Comparison of ENCODE assay signal across 12 cellular contexts in the genomic region with DNA sequence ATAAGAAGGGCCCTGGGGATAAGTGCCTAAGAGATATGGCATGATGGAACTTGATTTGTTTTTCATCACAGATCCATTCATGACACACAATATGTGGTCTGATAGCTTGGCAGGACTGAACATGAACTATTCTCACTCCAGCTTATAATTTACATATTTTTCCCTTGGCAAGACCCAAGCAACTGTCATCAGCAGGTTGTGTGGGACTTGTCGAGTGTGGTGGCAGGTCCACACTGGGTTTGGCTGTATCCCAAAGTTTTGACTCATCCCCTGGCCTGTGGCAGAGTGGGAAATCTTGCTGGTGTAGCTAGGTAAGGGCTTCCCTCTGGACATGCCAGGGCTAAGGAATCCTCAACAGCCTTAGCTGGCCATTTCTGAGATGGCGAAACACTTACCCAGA.
DNase-seq lines count a peak whose midpoint lies in the region; ATAC-seq and TF ChIP-seq lines count a peak whose summit lies in the region.
"Had no signal": no experiment of that assay in that cellular context is flagged by ENCODE, and none has a peak within 500 bp of the region (broad histone marks: within the 10 kb centered on the region; RNA-seq: fewer than 3 reads in every experiment).

No MANE protein-coding gene starts in this region.

- no peaks in the 10 kb centered on the region for H3K79me2 ChIP-seq in PC-3 (ENCODE audit: low read length)

- H3K4me1 ChIP-seq in HEK293 (ENCODE audit: control insufficient read depth, insufficient read depth, low read length): no peaks in the 10 kb centered on the region
- H3K4me1 ChIP-seq in PC-3 (ENCODE audit: insufficient read depth, low read length): peaks cover 47% of the 10 kb centered on the region

- TF ChIP-seq CTCF in HEK293 (tag by site-specific recombination; IDR thresholded peaks at IDR 0.05): no peak
- TF ChIP-seq CTCF in PC-3 (conservative IDR thresholded peaks at IDR 0.05; ENCODE audit: low read depth, low read length): no peak
- no peak for TF ChIP-seq CTCF in osteocyte (IDR thresholded peaks at IDR 0.05)

- H3K9me3 ChIP-seq in HEK293 (ENCODE audit: control insufficient read depth, insufficient read depth, low read depth, low read length) (no peaks in the 10 kb centered on the region), PC-3 (ENCODE audit: low read length) (no peaks in the 10 kb centered on the region)

- DNase-seq in PC-3 (peak; percentile 79), osteocyte (ENCODE audit: extremely low spot score, unreplicated experiment) (no peak), DMS114 treated with DMSO at 0.1 percent for 48 hours (lab: John Stamatoyannopoulos, UW; ENCODE audit: unreplicated experiment) (no peak), SHP77 (lab: John Stamatoyannopoulos, UW) (no peak)
- DNase-seq in stimulated activated CD4-positive, alpha-beta T cell treated with anti-CD3 and anti-CD28 coated beads, Interleukin-4, amount 100 ng/mL, for 1 hour: no peak
- DNase-seq: activated effector memory CD4-positive, alpha-beta T cell treated with anti-CD3 and anti-CD28 coated beads, Interleukin-2, amount 50 U/mL, for 16 hours; mesenchymal stem cell; NCI-H1092 had no signal

- H3K4me2 ChIP-seq in PC-3 (ENCODE audit: low read length): peak overlapping the region; percentile 48; the same call in 1 of the 2 replicates

- H3K27me3 ChIP-seq in PC-3 (ENCODE audit: low read length): no peaks in the 10 kb centered on the region

- no peaks in the 10 kb centered on the region for H3K36me3 Mint-ChIP-seq in osteocyte (ENCODE audit: unreplicated experiment)

- H3K4me3 ChIP-seq in HEK293 (ENCODE audit: low read depth, low read length) (no peak overlapping the region), PC-3 (ENCODE audit: low read length) (no peak overlapping the region), skin epidermis (no peak overlapping the region)

- POLR2A ChIA-PET in HEK293 (lab: Yijun Ruan, JAX) (no interaction called here), PC-3 (lab: Charles Lee; ENCODE audit: unreplicated experiment) (interaction anchor here (0.5 kb wide), 1 partner anchor 8 kb away, joined by 6 read pairs; no protein-coding TSS in a partner anchor)

- H3K27ac Mint-ChIP-seq in osteocyte (ENCODE audit: unreplicated experiment): no peak overlapping the region
- H3K27ac Mint-ChIP-seq: progenitor cell of endocrine pancreas had no signal

- no peak overlapping the region for H2AFZ ChIP-seq in PC-3 (ENCODE audit: low read length)

- intact Hi-C loops in PC-3 (cut with micrococcal nuclease): loop anchor here (5.0 kb wide), 1 partner anchor 52 kb away; no protein-coding TSS in a partner anchor

- H4K20me1 ChIP-seq in PC-3 (ENCODE audit: low read length): no peaks in the 10 kb centered on the region

- H3K27ac ChIP-seq in HEK293 (ENCODE audit: extremely low read depth, low read depth, low read length): no peak overlapping the region
- peak overlapping the region; percentile 82 for H3K27ac ChIP-seq in PC-3 (ENCODE audit: low read length)
- peak overlapping the region in 12 of 21 experiments; percentile 3 to 71 (median 58) for H3K27ac ChIP-seq in skin epidermis

- H3F3A ChIP-seq in PC-3 (ENCODE audit: low read length, unreplicated experiment): no peaks in the 10 kb centered on the region

- H3K9me3 Mint-ChIP-seq in osteocyte (ENCODE audit: unreplicated experiment): peaks cover 2% of the 10 kb centered on the region

- H3K4me3 Mint-ChIP-seq in osteocyte (ENCODE audit: unreplicated experiment): no peak overlapping the region

- H3K36me3 ChIP-seq in HEK293 (ENCODE audit: control insufficient read depth in 2 of 2, insufficient read depth in 1 of 2, low read length in 2 of 2) (no peaks in the 10 kb centered on the region), PC-3 (ENCODE audit: low read depth, low read length) (peaks cover 3% of the 10 kb centered on the region; the same call in 1 of the 2 replicates)

- ATAC-seq in PC-3: peak; percentile 34
- peak; percentile 91 for ATAC-seq in esophagus mucosa

- H3K9me2 ChIP-seq in PC-3 (replicated peaks; ENCODE audit: low read length): no peaks in the 10 kb centered on the region

- H3K27me3 Mint-ChIP-seq in osteocyte (ENCODE audit: unreplicated experiment): no peaks in the 10 kb centered on the region
- H3K27me3 Mint-ChIP-seq: progenitor cell of endocrine pancreas had no signal

- CTCF ChIA-PET in HEK293 (lab: Yijun Ruan, JAX) (no interaction called here), PC-3 (lab: Charles Lee) (no interaction called here)

- BruUV-seq in PC-3 (replicated peaks; lab: Mats Ljungman, UMichigan): no TSS peak

- H3K9ac ChIP-seq in PC-3 (ENCODE audit: low read length): 0 out of 2 replicates have a peak overlapping the region, but pooled peaks have one; percentile 19

- H3K4me1 Mint-ChIP-seq in osteocyte (ENCODE audit: unreplicated experiment): peaks cover 43% of the 10 kb centered on the region

TF ChIP-seq in HEK293, 187 proteins besides CTCF, POLR2A, EP300 and RAD21 (continues in another document):
- TF ChIP-seq ZNF274 (IDR thresholded peaks at IDR 0.05; ENCODE audit: low read length) (no peak), ZNF274 (tag by site-specific recombination; IDR thresholded peaks at IDR 0.05; ENCODE audit: borderline replicate concordance) (no peak), ZNF394 (tag by site-specific recombination; IDR thresholded peaks at IDR 0.05; ENCODE audit: borderline replicate concordance) (no peak), ZNF510 (tag by site-specific recombination; IDR thresholded peaks at IDR 0.05; ENCODE audit: insufficient replicate concordance) (no peak), SCRT2 (tag by site-specific recombination; IDR thresholded peaks at IDR 0.05) (peak; percentile 82), ZBTB17 (tag by site-specific recombination; IDR thresholded peaks at IDR 0.05) (no peak), ZNF324 (tag by site-specific recombination; IDR thresholded peaks at IDR 0.05) (no peak), ZNF600 (tag by site-specific recombination; IDR thresholded peaks at IDR 0.05) (peak; percentile 42; the same call in 1 of the 2 replicates), ZNF768 (tag by site-specific recombination; IDR thresholded peaks at IDR 0.05) (no peak), ZSCAN16 (tag by site-specific recombination; IDR thresholded peaks at IDR 0.05) (no peak), ZNF514 (tag by site-specific recombination; IDR thresholded peaks at IDR 0.05) (no peak), ZNF530 (tag by site-specific recombination; IDR thresholded peaks at IDR 0.05; ENCODE audit: low read depth) (no peak), ZNF626 (tag by site-specific recombination; IDR thresholded peaks at IDR 0.05) (no peak), ZNF660 (tag by site-specific recombination; IDR thresholded peaks at IDR 0.05) (no peak)
- TF ChIP-seq, protein P1, sequence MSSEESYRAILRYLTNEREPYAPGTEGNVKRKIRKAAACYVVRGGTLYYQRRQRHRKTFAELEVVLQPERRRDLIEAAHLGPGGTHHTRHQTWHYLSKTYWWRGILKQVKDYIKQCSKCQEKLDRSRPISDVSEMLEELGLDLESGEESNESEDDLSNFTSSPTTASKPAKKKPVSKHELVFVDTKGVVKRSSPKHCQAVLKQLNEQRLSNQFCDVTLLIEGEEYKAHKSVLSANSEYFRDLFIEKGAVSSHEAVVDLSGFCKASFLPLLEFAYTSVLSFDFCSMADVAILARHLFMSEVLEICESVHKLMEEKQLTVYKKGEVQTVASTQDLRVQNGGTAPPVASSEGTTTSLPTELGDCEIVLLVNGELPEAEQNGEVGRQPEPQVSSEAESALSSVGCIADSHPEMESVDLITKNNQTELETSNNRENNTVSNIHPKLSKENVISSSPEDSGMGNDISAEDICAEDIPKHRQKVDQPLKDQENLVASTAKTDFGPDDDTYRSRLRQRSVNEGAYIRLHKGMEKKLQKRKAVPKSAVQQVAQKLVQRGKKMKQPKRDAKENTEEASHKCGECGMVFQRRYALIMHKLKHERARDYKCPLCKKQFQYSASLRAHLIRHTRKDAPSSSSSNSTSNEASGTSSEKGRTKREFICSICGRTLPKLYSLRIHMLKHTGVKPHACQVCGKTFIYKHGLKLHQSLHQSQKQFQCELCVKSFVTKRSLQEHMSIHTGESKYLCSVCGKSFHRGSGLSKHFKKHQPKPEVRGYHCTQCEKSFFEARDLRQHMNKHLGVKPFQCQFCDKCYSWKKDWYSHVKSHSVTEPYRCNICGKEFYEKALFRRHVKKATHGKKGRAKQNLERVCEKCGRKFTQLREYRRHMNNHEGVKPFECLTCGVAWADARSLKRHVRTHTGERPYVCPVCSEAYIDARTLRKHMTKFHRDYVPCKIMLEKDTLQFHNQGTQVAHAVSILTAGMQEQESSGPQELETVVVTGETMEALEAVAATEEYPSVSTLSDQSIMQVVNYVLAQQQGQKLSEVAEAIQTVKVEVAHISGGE (tag by site-specific recombination; conservative IDR thresholded peaks at IDR 0.05; ENCODE audit: low read depth): no peak
